10 cellular contexts compared by ENCODE assay signal in the genomic region with DNA sequence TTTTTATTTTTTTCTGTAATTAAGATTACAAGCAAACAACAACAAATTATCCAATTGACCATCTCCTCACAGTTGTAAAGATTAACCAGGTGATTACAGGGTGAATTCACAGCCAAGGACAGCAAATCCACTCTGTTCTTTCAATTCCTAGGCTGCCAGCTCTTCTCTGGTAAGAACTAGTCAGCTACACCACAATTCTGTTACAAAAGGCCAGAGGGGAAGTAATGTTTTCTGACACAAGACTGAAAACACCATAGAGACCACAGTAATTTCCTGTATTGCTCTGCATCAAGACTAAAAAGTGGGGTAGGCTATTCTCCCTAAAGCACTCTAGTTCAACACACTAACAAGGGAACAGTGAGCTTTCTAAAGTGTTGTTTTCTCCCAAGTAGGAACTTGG. TPM values are rescaled to one million over a fixed set of nuclear protein-coding genes. Genes with fewer than 3 reads are reported as not detected.
A peak's percentile ranks its signal among the peaks of the same experiment; 100 is the strongest.
DNase-seq lines count a peak whose midpoint lies in the region; ATAC-seq and TF ChIP-seq lines count a peak whose summit lies in the region.
"Had no signal": no experiment of that assay in that cellular context is flagged by ENCODE, and none has a peak within 500 bp of the region (broad histone marks: within the 10 kb centered on the region; RNA-seq: fewer than 3 reads in every experiment).

No MANE protein-coding gene starts in this region.

- peak overlapping the region; percentile 26 for H3K27ac Mint-ChIP-seq in activated CD4-positive, alpha-beta memory T cell treated with anti-CD3 and anti-CD28 coated beads, Interleukin-2, amount 10 ng/mL, durations not matched to agents 7 days and 5 days
- no peak overlapping the region for H3K27ac Mint-ChIP-seq in progenitor cell of endocrine pancreas
- H3K27ac Mint-ChIP-seq: CD4-positive, alpha-beta T cell; memory B cell had no signal

- no peaks in the 10 kb centered on the region for H3K27me3 Mint-ChIP-seq in activated CD4-positive, alpha-beta memory T cell treated with anti-CD3 and anti-CD28 coated beads, Interleukin-2, amount 10 ng/mL, durations not matched to agents 7 days and 5 days
- peaks cover 6% of the 10 kb centered on the region for H3K27me3 Mint-ChIP-seq in progenitor cell of endocrine pancreas
- H3K27me3 Mint-ChIP-seq: memory B cell had no signal

- DNase-seq in AML-193 (lab: John Stamatoyannopoulos, UW) (peak; percentile 65 to 66), foreskin fibroblast (no peak), progenitor cell of endocrine pancreas (ENCODE audit: low spot score, unreplicated experiment) (no peak), amygdala (lab: John Stamatoyannopoulos, UW) (no peak), NCI-H1694 (lab: John Stamatoyannopoulos, UW) (no peak)
- no peak for DNase-seq in activated CD4-positive, alpha-beta memory T cell treated with anti-CD3 and anti-CD28 coated beads, Interleukin-2, amount 10 ng/mL, durations not matched to agents 7 days and 5 days
- DNase-seq: CD4-positive, alpha-beta T cell had no signal

- no peaks in the 10 kb centered on the region for H3K36me3 Mint-ChIP-seq in activated CD4-positive, alpha-beta memory T cell treated with anti-CD3 and anti-CD28 coated beads, Interleukin-2, amount 10 ng/mL, durations not matched to agents 7 days and 5 days (ENCODE audit: low read depth)
- no peaks in the 10 kb centered on the region for H3K36me3 Mint-ChIP-seq in progenitor cell of endocrine pancreas (ENCODE audit: insufficient read depth)
- H3K36me3 Mint-ChIP-seq: memory B cell had no signal

- POLR2A ChIA-PET in activated CD4-positive, alpha-beta memory T cell treated with anti-CD3 and anti-CD28 coated beads, Interleukin-2, amount 10 ng/mL, durations not matched to agents 7 days and 5 days (lab: Charles Lee) = no interaction called here

- TF ChIP-seq CTCF in foreskin fibroblast (IDR thresholded peaks at IDR 0.05; ENCODE audit: low read depth, low read length) (no peak), progenitor cell of endocrine pancreas (IDR thresholded peaks at IDR 0.05; ENCODE audit: unreplicated experiment) (no peak)

- no peaks in the 10 kb centered on the region for H3K9me3 Mint-ChIP-seq in activated CD4-positive, alpha-beta memory T cell treated with anti-CD3 and anti-CD28 coated beads, Interleukin-2, amount 10 ng/mL, durations not matched to agents 7 days and 5 days
- no peaks in the 10 kb centered on the region for H3K9me3 Mint-ChIP-seq in progenitor cell of endocrine pancreas (ENCODE audit: low read depth)
- H3K9me3 Mint-ChIP-seq: CD4-positive, alpha-beta T cell had no signal

- H3K4me3 Mint-ChIP-seq in activated CD4-positive, alpha-beta memory T cell treated with anti-CD3 and anti-CD28 coated beads, Interleukin-2, amount 10 ng/mL, durations not matched to agents 7 days and 5 days = no peak overlapping the region
- H3K4me3 Mint-ChIP-seq in progenitor cell of endocrine pancreas (ENCODE audit: low read depth) = no peak overlapping the region
- H3K4me3 Mint-ChIP-seq: CD4-positive, alpha-beta T cell; memory B cell had no signal

- CTCF ChIA-PET in activated CD4-positive, alpha-beta memory T cell treated with anti-CD3 and anti-CD28 coated beads, Interleukin-2, amount 10 ng/mL, durations not matched to agents 7 days and 5 days (lab: Charles Lee) = no interaction called here

- peaks cover 6% of the 10 kb centered on the region for H3K4me1 Mint-ChIP-seq in activated CD4-positive, alpha-beta memory T cell treated with anti-CD3 and anti-CD28 coated beads, Interleukin-2, amount 10 ng/mL, durations not matched to agents 7 days and 5 days
- peaks cover 2% of the 10 kb centered on the region for H3K4me1 Mint-ChIP-seq in progenitor cell of endocrine pancreas (ENCODE audit: low read depth)
- H3K4me1 Mint-ChIP-seq: memory B cell had no signal

- H3K4me3 ChIP-seq in foreskin fibroblast (ENCODE audit: low read depth in 1 of 2, low read length in 2 of 2) = no peak overlapping the region

- ATAC-seq in GM18909 (IDR thresholded peaks at IDR 0.05; ENCODE audit: poor library complexity, unreplicated experiment) (peak; percentile 81), HG03280 (IDR thresholded peaks at IDR 0.05; ENCODE audit: unreplicated experiment) (peak; percentile 85)

RNA-seq across cellular contexts. Expression of gene CA10, which starts 10.6 kb away (rescaled TPM):
- not detected for total RNA-seq in activated CD4-positive, alpha-beta memory T cell treated with anti-CD3 and anti-CD28 coated beads, Interleukin-2, amount 10 ng/mL, durations not matched to agents 7 days and 5 days
- 0.27 and 0.53 TPM in 2 replicates for total RNA-seq in progenitor cell of endocrine pancreas
- total RNA-seq: CD4-positive, alpha-beta T cell had no signal

Comparison
In these comparisons a context has a peak if more than half of its experiments do, and no peak if none do; other contexts are left out.
1. DNase-seq: peak in AML-193 (2 of 2); none in activated CD4-positive, alpha-beta memory T cell treated with anti-CD3 and anti-CD28 coated beads, Interleukin-2, amount 10 ng/mL, durations not matched to agents 7 days and 5 days (single experiment), foreskin fibroblast (0 of 2), progenitor cell of endocrine pancreas (single experiment), amygdala (0 of 56) and NCI-H1694 (single experiment).